8 cellular contexts compared by ENCODE assay signal in the genomic region with DNA sequence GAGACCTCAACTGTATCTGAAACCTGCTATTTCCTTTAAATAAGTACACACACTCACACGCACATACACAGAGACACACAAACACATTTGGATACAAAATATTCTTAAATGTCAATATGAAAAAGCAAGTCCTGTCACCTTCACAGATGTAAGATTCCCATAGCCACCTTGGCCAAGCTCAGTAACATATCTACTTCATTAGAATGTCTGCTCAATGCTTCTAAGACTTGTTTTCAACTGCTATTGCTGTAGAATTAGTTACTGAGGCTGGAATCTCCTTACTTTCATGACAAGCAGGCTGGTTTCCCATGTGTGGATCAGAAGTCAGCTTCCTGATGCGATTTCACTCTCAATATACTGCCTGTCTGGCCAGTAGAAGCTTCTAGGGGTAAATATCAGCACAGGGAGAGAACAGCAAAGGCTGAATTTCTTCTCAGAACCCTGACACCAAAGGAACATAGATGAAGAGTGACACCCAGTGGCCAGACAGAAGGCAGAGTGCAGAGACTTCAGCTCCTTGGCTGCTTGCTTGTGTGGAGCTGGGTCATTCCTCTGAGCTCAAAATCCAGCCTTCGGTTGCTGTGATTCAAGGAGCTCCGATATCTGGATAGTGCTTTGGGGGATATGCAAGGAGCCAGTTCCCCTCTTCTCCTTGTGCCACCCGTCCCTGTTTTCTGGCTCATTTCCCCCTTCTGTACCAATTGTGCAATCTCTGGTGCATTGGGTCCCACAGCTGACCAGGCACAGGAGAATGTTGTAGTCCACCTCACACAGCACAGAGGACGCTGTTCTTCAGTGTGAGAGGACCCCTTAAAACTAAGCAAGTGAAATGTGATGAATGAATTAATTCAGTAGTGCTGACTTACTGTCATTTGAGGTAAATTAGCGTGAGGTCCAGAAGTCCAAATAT. TPM values are rescaled to one million over a fixed set of nuclear protein-coding genes. Genes with fewer than 3 reads are reported as not detected.
DNase-seq lines count a peak whose midpoint lies in the region; ATAC-seq and TF ChIP-seq lines count a peak whose summit lies in the region.

No MANE protein-coding gene starts in this region.

- no peaks in the 10 kb centered on the region for H3K36me3 ChIP-seq in endodermal cell (ENCODE audit: control insufficient read depth, insufficient read depth, low read length)

- ATAC-seq in HG02884 (IDR thresholded peaks at IDR 0.05; ENCODE audit: unreplicated experiment), result peak; percentile 84

- peaks cover 6% of the 10 kb centered on the region for H3K27me3 ChIP-seq in endodermal cell (ENCODE audit: control insufficient read depth, insufficient read depth, low read length, poor library complexity, severe bottlenecking)

- no peak overlapping the region for H3K9ac ChIP-seq in endodermal cell (ENCODE audit: extremely low read depth, low read length, poor library complexity, severe bottlenecking)

- H3K4me3 ChIP-seq in endodermal cell (ENCODE audit: low read length), result no peak overlapping the region

- H3K36me3 Mint-ChIP-seq in endodermal cell (ENCODE audit: low read depth) (no peaks in the 10 kb centered on the region), mesothelial cell of epicardium (no peaks in the 10 kb centered on the region)

- DNase-seq in ACHN (peak; percentile 82), NCI-H2196 treated with DMSO at 0.1 percent for 48 hours (lab: John Stamatoyannopoulos, UW; ENCODE audit: unreplicated experiment) (peak; percentile 20), endodermal cell (peak; percentile 89), mesothelial cell of epicardium (ENCODE audit: low spot score in 2 of 2, unreplicated experiment in 2 of 2) (peak in 1 of 2 experiments; percentile 67), substantia nigra (lab: John Stamatoyannopoulos, UW) (peak in 44 of 49 donors; percentile 6 to 85 (median 52))
- peak; percentile 45 for DNase-seq in activated CD4-positive, alpha-beta T cell treated with anti-CD3 and anti-CD28 coated beads for 48 hours

- in situ Hi-C loops in ACHN (cut with HindIII; ENCODE audit: low pct_ligation_motif_present, low pct_unique_long_range_greater_than_20kb, low sequenced_read_pairs), result loop anchor here (25.0 kb wide), 1 partner anchor 377 kb away; no protein-coding TSS in a partner anchor

- H3K9me3 ChIP-seq in endodermal cell (ENCODE audit: control insufficient read depth, low read length), result no peaks in the 10 kb centered on the region

- H3K9me3 Mint-ChIP-seq in endodermal cell (no peaks in the 10 kb centered on the region), mesothelial cell of epicardium (no peaks in the 10 kb centered on the region)

- H3K27ac ChIP-seq in endodermal cell (ENCODE audit: low read depth, low read length) (no peak overlapping the region), substantia nigra (ENCODE audit: low read depth, low read length, poor library complexity, severe bottlenecking) (peak overlapping the region; percentile 11)

- H3K27me3 Mint-ChIP-seq in endodermal cell (ENCODE audit: insufficient read depth) (peaks cover 14% of the 10 kb centered on the region), mesothelial cell of epicardium (ENCODE audit: low read depth) (peaks cover 4% of the 10 kb centered on the region)

- no peak overlapping the region for H3K27ac Mint-ChIP-seq in endodermal cell
- H3K27ac Mint-ChIP-seq in mesothelial cell of epicardium, result no peak overlapping the region

- H3K4me1 Mint-ChIP-seq in endodermal cell (no peaks in the 10 kb centered on the region), mesothelial cell of epicardium (peaks cover 2% of the 10 kb centered on the region)

- peak; percentile 85 for TF ChIP-seq CTCF in GM12873 (IDR thresholded peaks at IDR 0.05; ENCODE audit: insufficient read depth, low read depth, low read length, missing control alignments)
- TF ChIP-seq CTCF in endodermal cell (conservative IDR thresholded peaks at IDR 0.05), result peak; percentile 92
- TF ChIP-seq CTCF in mesothelial cell of epicardium (IDR thresholded peaks at IDR 0.05; ENCODE audit: unreplicated experiment), result peak; percentile 39

- no peak overlapping the region for H3K4me3 Mint-ChIP-seq in endodermal cell
- H3K4me3 Mint-ChIP-seq in mesothelial cell of epicardium, result no peak overlapping the region

- H3K4me1 ChIP-seq in endodermal cell (ENCODE audit: control insufficient read depth, insufficient read depth, low read length), result no peaks in the 10 kb centered on the region

- WGBS in endodermal cell (ENCODE audit: insufficient coverage in 1 of 2, insufficient read length in 1 of 2), 2 experiments, result 0 to 64% methylated on average over 1 to 7 of the region's 7 CpGs

RNA-seq across cellular contexts. Expression of a gene that starts 26.6 kb away (rescaled TPM):
- total RNA-seq in endodermal cell, result under 1 TPM; 0.24 to 0.66 TPM
- polyA plus RNA-seq in endodermal cell (2013, experiment 1 of 2), result 0.18 TPM
- polyA plus RNA-seq in endodermal cell (2013, experiment 2 of 2), result 0.62 TPM
- 0.24 to 0.27 TPM (median 0.25 TPM) in 3 replicates for total RNA-seq in mesothelial cell of epicardium

RNA-seq across cellular contexts. Expression of a gene that starts 51.8 kb away (rescaled TPM):
- under 1 TPM; 0.27 to 0.75 TPM for total RNA-seq in endodermal cell
- polyA plus RNA-seq in endodermal cell (2013, experiment 1 of 2), result 0.53 TPM
- polyA plus RNA-seq in endodermal cell (2013, experiment 2 of 2), result 0.21 TPM
- 5.2 to 6.8 TPM (median 5.6 TPM) in 3 replicates for total RNA-seq in mesothelial cell of epicardium

Comparison
In these comparisons a context has a peak if more than half of its experiments do, and no peak if none do; other contexts are left out.
1. CTCF ChIP-seq: peak in every context shown above with its lines; median percentile 92 in endodermal cell; 85 in GM12873; 39 in mesothelial cell of epicardium.